14 cellular contexts compared by ENCODE assay signal in genomic region chr15:21453683-21454082, GRCh38. TPM values are rescaled to one million over a fixed set of nuclear protein-coding genes. Genes with fewer than 3 reads are reported as not detected.
DNase-seq lines count a peak whose midpoint lies in the region; ATAC-seq lines count a peak whose summit lies in the region.
"Not testable (repeated sequence)": the region's sequence is repeated elsewhere in the genome, so short reads cannot be mapped to it uniquely, and the experiment has no call there.
"Had no signal": no experiment of that assay in that cellular context is flagged by ENCODE, and none has a peak within 500 bp of the region (broad histone marks: within the 10 kb centered on the region; RNA-seq: fewer than 3 reads in every experiment).

No MANE protein-coding gene starts in this region.

- ATAC-seq in Right ventricle myocardium inferior (peak; percentile 23), Right ventricle myocardium superior (ENCODE audit: poor library complexity) (peak; percentile 60), left ventricle myocardium superior (peak; percentile 34)

- not testable (repeated sequence) for DNase-seq in Right ventricle myocardium inferior (ENCODE audit: missing footprints); Right ventricle myocardium superior; left ventricle myocardium superior

- intact Hi-C loops in Right ventricle myocardium inferior (cut with DNase I); Right ventricle myocardium superior (cut with DNase I); left ventricle myocardium superior (cut with micrococcal nuclease): not testable (repeated sequence)

RNA-seq across cellular contexts. Expression of gene POTEB3, which starts 13.4 kb away (rescaled TPM):
- total RNA-seq in Right ventricle myocardium inferior = not detected
- total RNA-seq in Right ventricle myocardium superior = not detected
- not detected for total RNA-seq in left ventricle myocardium superior
- total RNA-seq: A172; A673; B cell; Caco-2; Calu3; CD4-positive, alpha-beta memory T cell; CD4-positive, alpha-beta T cell; CD4-positive, CD25-positive, alpha-beta regulatory T cell; CD8-positive, alpha-beta memory T cell; CD8-positive, alpha-beta T cell; Daoy had no signal
